ENCODE assay signal across 4 cellular contexts in the genomic region with DNA sequence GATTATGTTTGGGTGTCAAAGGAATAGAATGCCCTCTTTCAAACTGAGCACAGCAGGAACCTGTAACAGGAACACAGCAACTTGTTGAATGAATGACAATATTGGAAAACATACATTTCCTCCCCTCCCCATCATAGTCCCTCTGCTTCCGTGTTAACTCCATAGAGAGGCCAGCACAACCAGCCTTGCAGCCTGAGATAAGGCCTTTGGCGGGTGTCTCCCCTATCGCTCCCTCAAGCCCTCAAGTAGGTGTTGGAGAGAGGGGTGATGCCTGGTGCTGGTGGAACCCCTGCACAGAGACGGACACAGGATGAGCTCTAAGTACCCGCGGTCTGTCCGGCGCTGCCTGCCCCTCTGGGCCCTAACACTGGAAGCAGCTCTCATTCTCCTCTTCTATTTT. TPM values are rescaled to one million over a fixed set of nuclear protein-coding genes. Genes with fewer than 3 reads are reported as not detected.
"Had no signal": no experiment of that assay in that cellular context is flagged by ENCODE, and none has a peak within 500 bp of the region (broad histone marks: within the 10 kb centered on the region; RNA-seq: fewer than 3 reads in every experiment).

TSS of gene RHD (plus strand) at position 272 of the 400 bp plus-strand sequence. CDS start at position 311, 39 bp downstream.

RNA-seq across cellular contexts. Expression of gene RHD, which starts in this region (rescaled TPM):
- total RNA-seq: H4, HepG2, HFFc6, HT1080 had no signal
- polyA plus RNA-seq: HepG2 had no signal
